Comparison of ENCODE assay signal across 14 cellular contexts in the genomic region with DNA sequence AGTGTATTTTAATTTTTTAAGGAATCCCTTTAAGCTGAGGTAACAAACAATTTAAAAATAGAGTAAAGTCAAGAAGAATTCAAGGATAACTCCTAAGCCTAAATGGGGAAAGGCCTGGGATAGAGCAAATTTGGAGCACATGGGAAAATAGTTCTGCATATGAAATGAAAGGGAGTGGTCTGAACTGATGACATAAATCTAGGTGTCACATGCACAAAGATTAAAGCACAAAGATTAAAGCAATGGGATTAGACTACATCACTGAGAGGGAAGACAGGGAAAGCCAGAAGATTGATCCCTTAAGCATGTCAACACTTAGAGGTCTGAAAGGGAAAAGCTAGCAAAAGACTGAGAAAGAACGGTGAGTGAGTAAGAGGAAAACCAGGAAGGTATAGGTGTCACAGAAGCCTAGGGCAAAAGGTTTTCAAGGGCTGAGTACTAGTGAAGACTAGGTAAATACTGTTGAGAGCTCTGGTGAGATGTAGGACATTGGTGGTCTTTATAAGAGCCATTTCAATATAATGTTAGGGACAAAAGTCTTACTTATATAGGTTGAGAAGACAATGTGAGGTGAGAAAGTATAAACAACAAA. TPM values are rescaled to one million over a fixed set of nuclear protein-coding genes. Genes with fewer than 3 reads are reported as not detected.
DNase-seq lines count a peak whose midpoint lies in the region; ATAC-seq, FAIRE-seq and TF ChIP-seq lines count a peak whose summit lies in the region.
"Had no signal": no experiment of that assay in that cellular context is flagged by ENCODE, and none has a peak within 500 bp of the region (broad histone marks: within the 10 kb centered on the region; RNA-seq: fewer than 3 reads in every experiment).

No MANE protein-coding gene starts in this region.

- H3K27ac Mint-ChIP-seq in nephron progenitor cell = peak overlapping the region; percentile 1
- H3K27ac Mint-ChIP-seq: GM23338 had no signal

- no peak for TF ChIP-seq POLR2A in A549 (IDR thresholded peaks at IDR 0.05; ENCODE audit: low read length)

- ATAC-seq in A549 (no peak), HG02852 (IDR thresholded peaks at IDR 0.05; ENCODE audit: unreplicated experiment) (no peak)
- ATAC-seq: GM23338 had no signal

- no peak overlapping the region for H3K4me2 ChIP-seq in A549
- H3K4me2 ChIP-seq: GM23338 had no signal

- WGBS in A549 (ENCODE audit: missing lambda C conversion rate) = 96% methylated on average over 1 of the region's 1 CpG

- TF ChIP-seq RAD21 in A549 (conservative IDR thresholded peaks at IDR 0.05 in 1 of 2, IDR thresholded peaks at IDR 0.05 in 1 of 2) = no peak

- TF ChIP-seq CTCF in A549 (IDR thresholded peaks at IDR 0.05) = no peak
- no peak for TF ChIP-seq CTCF in D721Med (IDR thresholded peaks at IDR 0.05; ENCODE audit: insufficient read depth, missing control alignments)
- TF ChIP-seq CTCF in nephron progenitor cell (IDR thresholded peaks at IDR 0.05) = no peak

- H3K27ac ChIP-seq in A549 = no peak overlapping the region
- H3K27ac ChIP-seq: C4-2B had no signal

- POLR2A ChIA-PET in A549 (lab: Yijun Ruan, JAX) = no interaction called here

- FAIRE-seq in A549 (lab: Jason Lieb, UNC) = peak; percentile 23
- FAIRE-seq in D721Med (lab: Jason Lieb, UNC) = peak; percentile 100
- FAIRE-seq: HTR-8/SVneo had no signal

- peaks cover 61% of the 10 kb centered on the region for H3K36me3 Mint-ChIP-seq in nephron progenitor cell (ENCODE audit: low read depth)

- no peak for TF ChIP-seq EP300 in A549 (IDR thresholded peaks at IDR 0.05)

- no peak overlapping the region for H3K4me3 Mint-ChIP-seq in nephron progenitor cell
- H3K4me3 Mint-ChIP-seq: CD4-positive, alpha-beta memory T cell; GM23338 had no signal

- H3K4me3 ChIP-seq in A549 = no peak overlapping the region
- H3K4me3 ChIP-seq: GM23338 had no signal

- no peaks in the 10 kb centered on the region for H3K4me1 ChIP-seq in A549
- H3K4me1 ChIP-seq: BE2C had no signal

- H3K9me3 ChIP-seq in A549 = no peaks in the 10 kb centered on the region
- H3K9me3 ChIP-seq: BE2C had no signal

- no peaks in the 10 kb centered on the region for H3K27me3 Mint-ChIP-seq in nephron progenitor cell (ENCODE audit: low read depth, poor library complexity)
- H3K27me3 Mint-ChIP-seq: CD4-positive, alpha-beta memory T cell had no signal

- DNase-seq in A549 (ENCODE audit: low read depth in 1 of 2, low spot score in 1 of 2) (no peak), D721Med (ENCODE audit: insufficient read length, low spot score) (no peak), NCI-H82 (lab: John Stamatoyannopoulos, UW) (peak; percentile 94), nephron progenitor cell (no peak), kidney tubule cell (ENCODE audit: low spot score) (no peak), T1000 (lab: John Stamatoyannopoulos, UW) (no peak)
- DNase-seq: BE2C; CD4-positive, alpha-beta memory T cell; GF-D8; H7 had no signal

- H3K4me1 Mint-ChIP-seq in nephron progenitor cell = no peaks in the 10 kb centered on the region
- H3K4me1 Mint-ChIP-seq: GM23338 had no signal

- CTCF ChIA-PET in A549 (lab: Yijun Ruan, JAX) = no interaction called here

- H3K9me3 Mint-ChIP-seq in nephron progenitor cell = no peaks in the 10 kb centered on the region
- H3K9me3 Mint-ChIP-seq: CD4-positive, alpha-beta memory T cell; GM23338 had no signal

TF ChIP-seq in A549, 52 proteins besides CTCF, POLR2A, EP300 and RAD21:
- no peak for TF ChIP-seq EHF (CRISPR knock-in tag; IDR thresholded peaks at IDR 0.05)
- no peak for TF ChIP-seq NFE2L2 (conservative IDR thresholded peaks at IDR 0.05; ENCODE audit: low read length)
- TF ChIP-seq TP53 (CRISPR knock-in tag; IDR thresholded peaks at IDR 0.05) = no peak
- no peak for TF ChIP-seq JUN (IDR thresholded peaks at IDR 0.05)
- TF ChIP-seq HOXB13 (CRISPR knock-in tag; IDR thresholded peaks at IDR 0.05; ENCODE audit: low read depth) = no peak
- TF ChIP-seq, protein P1, sequence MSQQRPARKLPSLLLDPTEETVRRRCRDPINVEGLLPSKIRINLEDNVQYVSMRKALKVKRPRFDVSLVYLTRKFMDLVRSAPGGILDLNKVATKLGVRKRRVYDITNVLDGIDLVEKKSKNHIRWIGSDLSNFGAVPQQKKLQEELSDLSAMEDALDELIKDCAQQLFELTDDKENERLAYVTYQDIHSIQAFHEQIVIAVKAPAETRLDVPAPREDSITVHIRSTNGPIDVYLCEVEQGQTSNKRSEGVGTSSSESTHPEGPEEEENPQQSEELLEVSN (IDR thresholded peaks at IDR 0.05; ENCODE audit: borderline replicate concordance, low read depth) = no peak
- TF ChIP-seq, protein P2, sequence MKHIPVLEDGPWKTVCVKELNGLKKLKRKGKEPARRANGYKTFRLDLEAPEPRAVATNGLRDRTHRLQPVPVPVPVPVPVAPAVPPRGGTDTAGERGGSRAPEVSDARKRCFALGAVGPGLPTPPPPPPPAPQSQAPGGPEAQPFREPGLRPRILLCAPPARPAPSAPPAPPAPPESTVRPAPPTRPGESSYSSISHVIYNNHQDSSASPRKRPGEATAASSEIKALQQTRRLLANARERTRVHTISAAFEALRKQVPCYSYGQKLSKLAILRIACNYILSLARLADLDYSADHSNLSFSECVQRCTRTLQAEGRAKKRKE (CRISPR knock-in tag; IDR thresholded peaks at IDR 0.05; ENCODE audit: low read depth) = no peak

RNA-seq across cellular contexts. Expression of a gene that starts 59.6 kb away (rescaled TPM):
- polyA plus RNA-seq in A549 (2011; rRNA removed) (176 and 238 TPM in 2 replicates), A549 (2017; fragmentation: RNase III; extraction: RNeasy Plus Mini Kit Qiagen cat#74134 plus additional on column Dnase treatment) (90.2 to 105 TPM (median 96.4 TPM) in 3 replicates)
- polyA plus RNA-seq in A549 (2012; cell fraction: cytosol; rRNA removed) = 41.4 and 48.1 TPM in 2 replicates
- 29.6 and 42.0 TPM in 2 replicates for polyA plus RNA-seq in A549 (2012; cell fraction: nucleus; rRNA removed)
- polyA minus RNA-seq in A549 (2011; rRNA and poly(A)+ RNA removed) = 200 and 215 TPM in 2 replicates
